ENCODE assay signal across 25 cellular contexts in the genomic region with DNA sequence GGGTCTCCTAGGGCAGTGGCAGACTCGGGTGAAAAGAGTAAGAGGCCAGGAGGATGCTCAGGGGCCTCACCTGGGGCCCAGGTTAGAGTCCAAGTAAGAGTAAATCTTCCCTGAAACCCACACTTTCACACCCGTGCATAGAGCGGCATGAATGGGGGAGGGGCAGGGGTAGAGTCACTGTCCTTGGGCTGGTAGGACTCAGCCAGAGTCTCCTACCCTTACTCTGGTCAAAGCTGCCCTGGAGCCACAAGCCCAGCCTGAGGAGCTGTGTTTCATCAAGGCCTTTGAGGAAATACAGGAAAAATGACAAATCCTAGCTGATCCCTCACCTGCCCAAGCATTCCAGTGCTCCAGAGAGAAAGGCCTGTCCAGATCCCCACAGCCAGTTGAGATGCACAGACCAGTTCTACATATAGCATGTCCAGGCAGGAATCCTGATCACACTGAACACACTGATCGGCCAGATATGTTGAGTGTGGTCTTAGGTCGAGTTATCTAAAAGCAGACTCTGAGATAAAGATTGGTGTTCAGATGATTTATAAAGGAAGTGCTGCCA. TPM values are rescaled to one million over a fixed set of nuclear protein-coding genes. Genes with fewer than 3 reads are reported as not detected.
DNase-seq lines count a peak whose midpoint lies in the region; ATAC-seq, FAIRE-seq and TF ChIP-seq lines count a peak whose summit lies in the region.
"Had no signal": no experiment of that assay in that cellular context is flagged by ENCODE, and none has a peak within 500 bp of the region (broad histone marks: within the 10 kb centered on the region; RNA-seq: fewer than 3 reads in every experiment).

No MANE protein-coding gene starts in this region.

- H2AFZ ChIP-seq in GM23338, result peak overlapping the region; percentile 80
- no peak overlapping the region for H2AFZ ChIP-seq in H1 (ENCODE audit: low read length)
- no peak overlapping the region for H2AFZ ChIP-seq in neuronal stem cell (ENCODE audit: low read length)

- 90% methylated on average over 5 of the region's 5 CpGs; no CpG with 5 or more reads in 1 of the 2 experiments for WGBS in H1 (ENCODE audit: extremely low coverage in 1 of 2, insufficient coverage in 1 of 2, insufficient read length in 1 of 2, insufficient replicate concordance in 2 of 2, low coverage in 1 of 2, low lambda C conversion rate in 2 of 2, missing lambda C conversion rate in 1 of 2), 2 experiments
- WGBS in neuronal stem cell (ENCODE audit: extremely low coverage in 2 of 2, insufficient read length in 2 of 2, insufficient replicate concordance in 1 of 2), 2 donors, result no CpG with 5 or more reads among the region's 5 CpGs

- DNase-seq in GM23338 (ENCODE audit: low spot score) (no peak), H1 (ENCODE audit: low read depth in 1 of 2, low spot score in 2 of 2) (no peak), neuronal stem cell (ENCODE audit: low spot score) (no peak), COLO668 (lab: John Stamatoyannopoulos, UW; ENCODE audit: unreplicated experiment) (no peak)
- DNase-seq in activated naive CD4-positive, alpha-beta T cell treated with Interleukin-2 at 50 U/mL for 16 hours, result no peak
- no peak for DNase-seq in activated CD8-positive, alpha-beta T cell treated with anti-CD3 and anti-CD28 coated beads for 36 hours
- DNase-seq: AML-193; BE2C; CD4-positive, CD25-positive, alpha-beta regulatory T cell; CD8-positive, alpha-beta T cell; DMS 273 treated with DMSO at 0.1 percent for 48 hours; DMS79; EL; GF-D8; GOT3; H7; HCEC 1CT had no signal

- H4K8ac ChIP-seq in H1 (ENCODE audit: extremely low read depth, insufficient read depth, low read length), result no peak overlapping the region
- H4K8ac ChIP-seq in neuronal stem cell (ENCODE audit: low read depth, low read length), result no peak overlapping the region

- ATAC-seq in GM23338 (no peak), HG03432 (IDR thresholded peaks at IDR 0.05; ENCODE audit: unreplicated experiment) (no peak)
- no peak for ATAC-seq in activated CD8-positive, alpha-beta T cell treated with anti-CD3 and anti-CD28 coated beads for 36 hours
- ATAC-seq: CD8-positive, alpha-beta T cell had no signal

- no peak overlapping the region for H2BK5ac ChIP-seq in H1 (ENCODE audit: low read depth, low read length)
- no peak overlapping the region for H2BK5ac ChIP-seq in neuronal stem cell (ENCODE audit: low read length)

- TF ChIP-seq RAD21 in H1 (IDR thresholded peaks at IDR 0.05 in 1 of 2, conservative IDR thresholded peaks at IDR 0.05 in 1 of 2; ENCODE audit: low read depth in 2 of 2, low read length in 2 of 2), result no peak

- intact Hi-C loops in activated CD8-positive, alpha-beta T cell treated with anti-CD3 and anti-CD28 coated beads for 36 hours (cut with micrococcal nuclease), result no loop called here

- H2AK5ac ChIP-seq in H1 (ENCODE audit: low read depth, low read length) (no peak overlapping the region), neuronal stem cell (ENCODE audit: low read depth, low read length) (peak overlapping the region; percentile 33)

- no peak overlapping the region for H3K56ac ChIP-seq in H1 (replicated peaks; ENCODE audit: insufficient read length, low read depth, low read length)

- no peak overlapping the region for H3K27ac Mint-ChIP-seq in GM23338
- no peak overlapping the region for H3K27ac Mint-ChIP-seq in activated CD8-positive, alpha-beta T cell treated with anti-CD3 and anti-CD28 coated beads for 36 hours
- H3K27ac Mint-ChIP-seq: CD4-positive, CD25-positive, alpha-beta regulatory T cell; CD8-positive, alpha-beta T cell had no signal

- TF ChIP-seq POLR2A in H1 (IDR thresholded peaks at IDR 0.05; ENCODE audit: control extremely low read depth in 1 of 2, low read depth in 2 of 2, low read length in 2 of 2), result no peak

- H3K79me2 ChIP-seq in GM23338 (replicated peaks; ENCODE audit: insufficient read depth), result no peaks in the 10 kb centered on the region
- no peaks in the 10 kb centered on the region for H3K79me2 ChIP-seq in H1 (ENCODE audit: control insufficient read depth in 1 of 2, insufficient read depth in 2 of 2, low read length in 2 of 2)

- TF ChIP-seq EP300 in H1 (IDR thresholded peaks at IDR 0.05; ENCODE audit: borderline replicate concordance in 1 of 2, low read depth in 2 of 2, low read length in 2 of 2), result no peak

- no peak overlapping the region for H3K4me3 ChIP-seq in BLaER1
- H3K4me3 ChIP-seq in GM23338, result no peak overlapping the region
- no peak overlapping the region for H3K4me3 ChIP-seq in H1 (ENCODE audit: extremely low read depth in 1 of 4, insufficient read depth in 2 of 4, low read depth in 3 of 4, low read length in 4 of 4)
- H3K4me3 ChIP-seq in neuronal stem cell (ENCODE audit: low read length in 2 of 2), result no peak overlapping the region

- H3K27ac ChIP-seq in BLaER1 (no peak overlapping the region), GM23338 (ENCODE audit: low read depth) (no peak overlapping the region), H1 (ENCODE audit: low read depth, low read length) (no peak overlapping the region), neuronal stem cell (replicated peaks; ENCODE audit: low read length) (no peak overlapping the region)
- H3K27ac ChIP-seq: 22Rv1, C4-2B had no signal

- no peak for FAIRE-seq in H1 (lab: Jason Lieb, UNC)
- FAIRE-seq: A204.1, D721Med, GM12891, GM18507 had no signal

- H3K36me3 ChIP-seq in BLaER1 (no peaks in the 10 kb centered on the region), GM23338 (ENCODE audit: insufficient read depth) (no peaks in the 10 kb centered on the region), H1 (ENCODE audit: control insufficient read depth in 2 of 4, insufficient read depth in 4 of 4, low read length in 3 of 4) (no peaks in the 10 kb centered on the region), neuronal stem cell (replicated peaks in 1 of 2; ENCODE audit: control insufficient read depth in 2 of 2, insufficient read depth in 2 of 2, low read length in 2 of 2) (no peaks in the 10 kb centered on the region)
- H3K36me3 ChIP-seq: BE2C had no signal

- no peak overlapping the region for H4K5ac ChIP-seq in H1 (ENCODE audit: insufficient read length, low read depth, low read length)

- CTCF ChIA-PET in H1 (lab: Charles Lee; ENCODE audit: partially characterized antibody), result no interaction called here
- CTCF ChIA-PET in activated CD8-positive, alpha-beta T cell treated with anti-CD3 and anti-CD28 coated beads for 36 hours (lab: Charles Lee), result no interaction called here

- H3K4ac ChIP-seq in H1 (replicated peaks; ENCODE audit: insufficient read length, low read depth, low read length) (no peak overlapping the region), neuronal stem cell (ENCODE audit: low read length) (no peak overlapping the region)

- H2BK12ac ChIP-seq in H1 (ENCODE audit: low read depth, low read length) (no peak overlapping the region), neuronal stem cell (ENCODE audit: low read length) (no peak overlapping the region)

- no peak overlapping the region for H3K4me3 Mint-ChIP-seq in GM23338
- no peak overlapping the region for H3K4me3 Mint-ChIP-seq in activated CD8-positive, alpha-beta T cell treated with anti-CD3 and anti-CD28 coated beads for 36 hours
- H3K4me3 Mint-ChIP-seq: CD4-positive, CD25-positive, alpha-beta regulatory T cell; CD8-positive, alpha-beta T cell had no signal

- peaks cover 9% of the 10 kb centered on the region; the same call in 2 of the 3 replicates for H3K4me1 Mint-ChIP-seq in GM23338
- H3K4me1 Mint-ChIP-seq in activated CD8-positive, alpha-beta T cell treated with anti-CD3 and anti-CD28 coated beads for 36 hours (ENCODE audit: low read depth), result no peaks in the 10 kb centered on the region

- H3K18ac ChIP-seq in H1 (ENCODE audit: extremely low read depth, low read length) (0 out of 2 replicates have a peak overlapping the region, but pooled peaks have one; percentile 4), neuronal stem cell (ENCODE audit: low read length) (no peak overlapping the region)

- no peaks in the 10 kb centered on the region for H3K36me3 Mint-ChIP-seq in GM23338 (ENCODE audit: low read depth)
- H3K36me3 Mint-ChIP-seq in activated CD8-positive, alpha-beta T cell treated with anti-CD3 and anti-CD28 coated beads for 36 hours (ENCODE audit: low read depth), result no peaks in the 10 kb centered on the region
- H3K36me3 Mint-ChIP-seq: CD4-positive, CD25-positive, alpha-beta regulatory T cell; CD8-positive, alpha-beta T cell had no signal

- no peak overlapping the region for H2BK120ac ChIP-seq in H1 (replicated peaks; ENCODE audit: low read depth, low read length)
- no peak overlapping the region for H2BK120ac ChIP-seq in neuronal stem cell (ENCODE audit: low read depth, low read length)

- no peak for TF ChIP-seq CTCF in GM23338 (conservative IDR thresholded peaks at IDR 0.05; ENCODE audit: low read depth in 2 of 2)
- TF ChIP-seq CTCF in H1 (IDR thresholded peaks at IDR 0.05; ENCODE audit: control extremely low read depth in 1 of 3, insufficient read depth in 1 of 3, low read depth in 1 of 3, low read length in 3 of 3), result no peak
- TF ChIP-seq CTCF in activated CD8-positive, alpha-beta T cell treated with anti-CD3 and anti-CD28 coated beads for 36 hours (IDR thresholded peaks at IDR 0.05), result no peak

- H3K14ac ChIP-seq in H1 (ENCODE audit: insufficient read length) (no peak overlapping the region), neuronal stem cell (ENCODE audit: low read length) (no peak overlapping the region)

- H3K23me2 ChIP-seq in H1 (ENCODE audit: low read depth, low read length), result no peaks in the 10 kb centered on the region

- H3F3A ChIP-seq in GM23338 (replicated peaks; ENCODE audit: low read depth), result no peaks in the 10 kb centered on the region

- H4K91ac ChIP-seq in H1 (replicated peaks; ENCODE audit: insufficient read length, low read length) (no peak overlapping the region), neuronal stem cell (ENCODE audit: low read depth, low read length, poor library complexity) (no peak overlapping the region)

- 0 out of 2 replicates have a peak, but pooled peaks cover 3% of the 10 kb centered on the region for H3K9me2 ChIP-seq in GM23338 (ENCODE audit: insufficient read depth)

- H3K9me3 ChIP-seq in BLaER1, result no peaks in the 10 kb centered on the region
- no peaks in the 10 kb centered on the region for H3K9me3 ChIP-seq in H1 (ENCODE audit: insufficient read depth in 2 of 2, low read depth in 1 of 2, low read length in 1 of 2)
- no peaks in the 10 kb centered on the region for H3K9me3 ChIP-seq in neuronal stem cell (replicated peaks in 1 of 2; ENCODE audit: control insufficient read depth in 2 of 2, insufficient read depth in 1 of 2, low read depth in 1 of 2, low read length in 2 of 2)
- H3K9me3 ChIP-seq: BE2C had no signal

- H3K4me1 ChIP-seq in BLaER1 (peaks cover 12% of the 10 kb centered on the region), GM23338 (ENCODE audit: insufficient read depth) (no peaks in the 10 kb centered on the region), H1 (replicated peaks in 1 of 4; ENCODE audit: control insufficient read depth in 3 of 4, insufficient read depth in 4 of 4, low read length in 3 of 4) (no peaks in the 10 kb centered on the region; a peak in 1 of 7 replicates), neuronal stem cell (ENCODE audit: control insufficient read depth in 2 of 2, insufficient read depth in 1 of 2, low read depth in 1 of 2, low read length in 2 of 2) (peaks cover 0 to 6% of the 10 kb centered on the region in 2 donors)
- H3K4me1 ChIP-seq: BE2C had no signal

- H3K23ac ChIP-seq in H1 (ENCODE audit: insufficient read length) (no peak overlapping the region), neuronal stem cell (ENCODE audit: low read depth, low read length, poor library complexity) (no peak overlapping the region)

- no peak overlapping the region for H2BK20ac ChIP-seq in H1 (ENCODE audit: low read length)

- H3K9me3 Mint-ChIP-seq in GM23338, result no peaks in the 10 kb centered on the region
- no peaks in the 10 kb centered on the region for H3K9me3 Mint-ChIP-seq in activated CD8-positive, alpha-beta T cell treated with anti-CD3 and anti-CD28 coated beads for 36 hours
- H3K9me3 Mint-ChIP-seq: CD4-positive, CD25-positive, alpha-beta regulatory T cell; CD8-positive, alpha-beta T cell had no signal

- H4K20me1 ChIP-seq in BLaER1 (no peaks in the 10 kb centered on the region), GM23338 (replicated peaks; ENCODE audit: insufficient read depth) (no peaks in the 10 kb centered on the region), H1 (replicated peaks in 1 of 2; ENCODE audit: control insufficient read depth in 1 of 2, insufficient read depth in 2 of 2, low read length in 2 of 2) (no peaks in the 10 kb centered on the region)

- POLR2A ChIA-PET in H1 (lab: Charles Lee; ENCODE audit: partially characterized antibody), result interaction anchor here (4.8 kb wide), 1 partner anchor 17 kb away, joined by 28 read pairs; a partner anchor contains a TSS
- POLR2A ChIA-PET in activated CD8-positive, alpha-beta T cell treated with anti-CD3 and anti-CD28 coated beads for 36 hours (lab: Charles Lee), result interaction anchor here (1.1 kb wide), 1 partner anchor 17 kb away, joined by 3 read pairs; a partner anchor contains a TSS

- H3K9ac ChIP-seq in BLaER1, result no peak overlapping the region
- H3K9ac ChIP-seq in H1 (replicated peaks in 1 of 4; ENCODE audit: extremely low read depth in 1 of 4, low read depth in 3 of 4, low read length in 3 of 4), result no peak overlapping the region
- no peak overlapping the region for H3K9ac ChIP-seq in neuronal stem cell (ENCODE audit: low read depth, low read length, poor library complexity)

- H3K4me2 ChIP-seq in BLaER1, result peak overlapping the region; percentile 52
- no peak overlapping the region for H3K4me2 ChIP-seq in GM23338
- no peak overlapping the region for H3K4me2 ChIP-seq in H1 (ENCODE audit: insufficient read depth in 1 of 2, low read depth in 2 of 2, low read length in 2 of 2)
- H3K4me2 ChIP-seq in neuronal stem cell (ENCODE audit: insufficient read depth, low read length, poor library complexity, severe bottlenecking), result no peak overlapping the region

- H2BK15ac ChIP-seq in H1 (ENCODE audit: low read length) (no peak overlapping the region), neuronal stem cell (ENCODE audit: low read length) (no peak overlapping the region)

- H3K27me3 ChIP-seq in BLaER1, result no peaks in the 10 kb centered on the region
- H3K27me3 ChIP-seq in GM23338 (ENCODE audit: insufficient read depth), result no peaks in the 10 kb centered on the region
- H3K27me3 ChIP-seq in H1 (replicated peaks in 1 of 4; ENCODE audit: control insufficient read depth in 3 of 4, extremely low read depth in 1 of 4, insufficient read depth in 3 of 4, low read length in 3 of 4), result no peaks in the 10 kb centered on the region
- H3K27me3 ChIP-seq in neuronal stem cell (ENCODE audit: control insufficient read depth in 3 of 3, insufficient read depth in 3 of 3, low read depth in 1 of 3, low read length in 3 of 3), result no peaks in the 10 kb centered on the region
- H3K27me3 ChIP-seq: BE2C had no signal

- H3K79me1 ChIP-seq in H1 (ENCODE audit: low read depth, low read length) (no peaks in the 10 kb centered on the region), neuronal stem cell (ENCODE audit: low read depth, low read length) (no peaks in the 10 kb centered on the region)

- peaks cover 8% of the 10 kb centered on the region for H3K27me3 Mint-ChIP-seq in GM23338 (ENCODE audit: insufficient read depth, low read depth, poor library complexity)
- peaks cover 16% of the 10 kb centered on the region for H3K27me3 Mint-ChIP-seq in activated CD8-positive, alpha-beta T cell treated with anti-CD3 and anti-CD28 coated beads for 36 hours

RNA-seq across cellular contexts. Expression of a gene that starts 16.7 kb away (rescaled TPM):
- total RNA-seq in GM23338 (2014; rRNA removed; shearing (Covaris generic)), result 558 and 566 TPM in 2 replicates
- 84.3 and 89.4 TPM in 2 replicates for polyA plus RNA-seq in GM23338 (2016; fragmentation: Nextera tagmentation; extraction: Ambion mirVana)
- total RNA-seq in H1 (2021; fragmentation: NEBNext Ultra II Directional; extraction: Animal tissue kit (Norgen Biotek cat#: 25700)), result 325 and 356 TPM in 2 replicates
- 535 and 579 TPM in 2 replicates for polyA plus RNA-seq in H1 (2011; rRNA removed)
- polyA plus RNA-seq in H1 (2011; cell fraction: cytosol; rRNA removed), result 483 TPM
- 934 TPM for polyA plus RNA-seq in H1 (2011; cell fraction: nucleus; rRNA removed)
- 373 to 437 TPM (median 415 TPM) in 4 replicates for polyA plus RNA-seq in H1 (2012, experiment 1 of 2)
- polyA plus RNA-seq in H1 (2012, experiment 2 of 2), result 27.8 TPM
- polyA plus RNA-seq in H1 (2013, experiment 1 of 2), result 345 TPM
- 328 TPM for polyA plus RNA-seq in H1 (2013, experiment 2 of 2)
- polyA minus RNA-seq in H1 (2011; rRNA and poly(A)+ RNA removed), result 2,973 and 3,699 TPM in 2 replicates
- 574 TPM for polyA minus RNA-seq in H1 (2011; cell fraction: cytosol; rRNA and poly(A)+ RNA removed)
- polyA minus RNA-seq in H1 (2011; cell fraction: nucleus; rRNA and poly(A)+ RNA removed), result 651 TPM
- polyA plus RNA-seq in neuronal stem cell (2013, experiment 1 of 2), result 337 TPM
- 331 TPM for polyA plus RNA-seq in neuronal stem cell (2013, experiment 2 of 2)
- total RNA-seq in activated CD8-positive, alpha-beta T cell treated with anti-CD3 and anti-CD28 coated beads for 36 hours, result 100 to 1,000 TPM in 1 of 2 experiments, 10 to 100 TPM in 1; 99.9 to 104 TPM
